In genomic region chr4:15479913-15480185, GRCh38 we compare ENCODE assay signal across 11 cellular contexts. TPM values are rescaled to one million over a fixed set of nuclear protein-coding genes. Genes with fewer than 3 reads are reported as not detected.
A peak's percentile ranks its signal among the peaks of the same experiment; 100 is the strongest.
DNase-seq lines count a peak whose midpoint lies in the region; ATAC-seq and TF ChIP-seq lines count a peak whose summit lies in the region.
"Had no signal": no experiment of that assay in that cellular context is flagged by ENCODE, and none has a peak within 500 bp of the region (broad histone marks: within the 10 kb centered on the region; RNA-seq: fewer than 3 reads in every experiment).

No MANE protein-coding gene starts in this region.

- no peaks in the 10 kb centered on the region for H3K27me3 Mint-ChIP-seq in activated CD4-positive, alpha-beta memory T cell treated with anti-CD3 and anti-CD28 coated beads for 36 hours
- no peaks in the 10 kb centered on the region for H3K27me3 Mint-ChIP-seq in effector memory CD8-positive, alpha-beta T cell

- no peaks in the 10 kb centered on the region for H3K4me1 Mint-ChIP-seq in activated CD4-positive, alpha-beta memory T cell treated with anti-CD3 and anti-CD28 coated beads for 36 hours (ENCODE audit: low read depth)
- no peaks in the 10 kb centered on the region for H3K4me1 Mint-ChIP-seq in effector memory CD8-positive, alpha-beta T cell (ENCODE audit: low read depth in 2 of 2)

- H3K4me3 ChIP-seq in epithelial cell of proximal tubule (ENCODE audit: low read depth, low read length) (peak overlapping the region; percentile 65), mesodermal cell (ENCODE audit: extremely low read depth, insufficient read depth, low read length, poor library complexity, severe bottlenecking) (peak overlapping the region; percentile 44), upper lobe of right lung (peak overlapping the region; percentile 57)

- CTCF ChIA-PET in activated CD4-positive, alpha-beta memory T cell treated with anti-CD3 and anti-CD28 coated beads for 36 hours (lab: Charles Lee): interaction anchor here (0.6 to 1.5 kb wide), 6 partner anchors 10 to 476 kb away, joined by 3 to 5 read pairs (median 4); partner anchors contain the start of gene CC2D2A

- POLR2A ChIA-PET in activated CD4-positive, alpha-beta memory T cell treated with anti-CD3 and anti-CD28 coated beads for 36 hours (lab: Charles Lee): no interaction called here

- WGBS in mesodermal cell (ENCODE audit: insufficient coverage in 2 of 2), 2 experiments: 56 to 87% methylated on average over 1 to 3 of the region's 3 CpGs

- intact Hi-C loops in upper lobe of right lung (cut with DNase I): loop anchor here (5.0 kb wide), 1 partner anchor 167 kb away; no protein-coding TSS in a partner anchor
- intact Hi-C loops in activated CD4-positive, alpha-beta memory T cell treated with anti-CD3 and anti-CD28 coated beads for 36 hours (cut with micrococcal nuclease): loop anchor here (1.0 to 5.0 kb wide), 4 partner anchors 170 to 522 kb away; no protein-coding TSS in a partner anchor

- DNase-seq in NCI-H2171 treated with DMSO at 0.1 percent for 48 hours (lab: John Stamatoyannopoulos, UW) (peak; percentile 21), NCI-H2171 (lab: John Stamatoyannopoulos, UW) (no peak), epithelial cell of proximal tubule (ENCODE audit: low read depth) (no peak), upper lobe of right lung (no peak), NCI-H2107 (lab: John Stamatoyannopoulos, UW) (no peak)
- DNase-seq in activated CD4-positive, alpha-beta memory T cell treated with anti-CD3 and anti-CD28 coated beads for 36 hours: no peak
- no peak for DNase-seq in effector memory CD8-positive, alpha-beta T cell
- DNase-seq: Kasumi-1; stimulated activated CD4-positive, alpha-beta T cell treated with anti-CD3 and anti-CD28 coated beads, Interleukin-2, amount 100 ng/mL, for 48 hours had no signal

- H3K36me3 ChIP-seq in mesodermal cell (ENCODE audit: control insufficient read depth, insufficient read depth, low read length): peaks cover 18% of the 10 kb centered on the region
- H3K36me3 ChIP-seq in upper lobe of right lung: no peaks in the 10 kb centered on the region

- no peaks in the 10 kb centered on the region for H3K36me3 Mint-ChIP-seq in activated CD4-positive, alpha-beta memory T cell treated with anti-CD3 and anti-CD28 coated beads for 36 hours
- H3K36me3 Mint-ChIP-seq in effector memory CD8-positive, alpha-beta T cell (ENCODE audit: insufficient read depth): no peaks in the 10 kb centered on the region

- H3K9me3 ChIP-seq in mesodermal cell (ENCODE audit: control insufficient read depth, low read length) (no peaks in the 10 kb centered on the region), upper lobe of right lung (no peaks in the 10 kb centered on the region)

- H3K4me3 Mint-ChIP-seq in activated CD4-positive, alpha-beta memory T cell treated with anti-CD3 and anti-CD28 coated beads for 36 hours: no peak overlapping the region
- no peak overlapping the region for H3K4me3 Mint-ChIP-seq in effector memory CD8-positive, alpha-beta T cell

- H3K27ac ChIP-seq in mesodermal cell (ENCODE audit: low read depth, low read length, severe bottlenecking): peak overlapping the region; percentile 88
- peak overlapping the region; percentile 71 for H3K27ac ChIP-seq in upper lobe of right lung
- H3K27ac ChIP-seq: 22Rv1 had no signal

- TF ChIP-seq CTCF in epithelial cell of proximal tubule (conservative IDR thresholded peaks at IDR 0.05; ENCODE audit: low read depth, low read length) (no peak), upper lobe of right lung (IDR thresholded peaks at IDR 0.05) (no peak)

- H3K4me1 ChIP-seq in mesodermal cell (ENCODE audit: control insufficient read depth, insufficient read depth, low read length, poor library complexity, severe bottlenecking) (peaks cover 13% of the 10 kb centered on the region), upper lobe of right lung (no peaks in the 10 kb centered on the region)

- no peaks in the 10 kb centered on the region for H3K27me3 ChIP-seq in upper lobe of right lung

- no peak overlapping the region for H3K27ac Mint-ChIP-seq in activated CD4-positive, alpha-beta memory T cell treated with anti-CD3 and anti-CD28 coated beads for 36 hours
- H3K27ac Mint-ChIP-seq in effector memory CD8-positive, alpha-beta T cell: no peak overlapping the region

- no peak for ATAC-seq in upper lobe of right lung
- no peak for ATAC-seq in effector memory CD8-positive, alpha-beta T cell (replicated peaks)

- H3K9me3 Mint-ChIP-seq in activated CD4-positive, alpha-beta memory T cell treated with anti-CD3 and anti-CD28 coated beads for 36 hours: no peaks in the 10 kb centered on the region
- peaks cover 3 to 10% of the 10 kb centered on the region in 2 donors for H3K9me3 Mint-ChIP-seq in effector memory CD8-positive, alpha-beta T cell

RNA-seq across cellular contexts. Expression of gene CC2D2A, which starts 10.2 kb away (rescaled TPM):
- total RNA-seq in epithelial cell of proximal tubule: 15.2 and 15.8 TPM in 2 replicates
- 19.9 TPM for polyA plus RNA-seq in mesodermal cell (2013, experiment 1 of 2)
- 26.9 TPM for polyA plus RNA-seq in mesodermal cell (2013, experiment 2 of 2)
- 15.5 TPM for total RNA-seq in upper lobe of right lung
- not detected for total RNA-seq in activated CD4-positive, alpha-beta memory T cell treated with anti-CD3 and anti-CD28 coated beads for 36 hours

RNA-seq across cellular contexts. Expression of gene C1QTNF7, which starts 52.0 kb away (rescaled TPM):
- total RNA-seq in epithelial cell of proximal tubule (not detected in 2 replicates), upper lobe of right lung (15.1 TPM)
- not detected for polyA plus RNA-seq in mesodermal cell (2013, experiment 1 of 2)
- polyA plus RNA-seq in mesodermal cell (2013, experiment 2 of 2): 0.20 TPM
- not detected for total RNA-seq in activated CD4-positive, alpha-beta memory T cell treated with anti-CD3 and anti-CD28 coated beads for 36 hours

Comparison
In these comparisons a context has a peak if more than half of its experiments do, and no peak if none do; other contexts are left out.
1. RNA of gene CC2D2A, which starts 10.2 kb away (total RNA-seq): 15.5 TPM in upper lobe of right lung (single experiment) and 15.2 to 15.8 TPM in epithelial cell of proximal tubule; not detected in activated CD4-positive, alpha-beta memory T cell treated with anti-CD3 and anti-CD28 coated beads for 36 hours; every median in the first group is over 10 times any median in the second.
2. RNA of gene C1QTNF7, which starts 52.0 kb away (total RNA-seq): 15.1 TPM in upper lobe of right lung (single experiment); not detected in epithelial cell of proximal tubule and not detected in activated CD4-positive, alpha-beta memory T cell treated with anti-CD3 and anti-CD28 coated beads for 36 hours; every median in the first group is over 10 times any median in the second.
3. Peak in every context shown above with its lines, with median percentiles within 50 percentile points of each other: H3K4me3 ChIP-seq.